Comparison of ENCODE assay signal across 20 cellular contexts in the genomic region with DNA sequence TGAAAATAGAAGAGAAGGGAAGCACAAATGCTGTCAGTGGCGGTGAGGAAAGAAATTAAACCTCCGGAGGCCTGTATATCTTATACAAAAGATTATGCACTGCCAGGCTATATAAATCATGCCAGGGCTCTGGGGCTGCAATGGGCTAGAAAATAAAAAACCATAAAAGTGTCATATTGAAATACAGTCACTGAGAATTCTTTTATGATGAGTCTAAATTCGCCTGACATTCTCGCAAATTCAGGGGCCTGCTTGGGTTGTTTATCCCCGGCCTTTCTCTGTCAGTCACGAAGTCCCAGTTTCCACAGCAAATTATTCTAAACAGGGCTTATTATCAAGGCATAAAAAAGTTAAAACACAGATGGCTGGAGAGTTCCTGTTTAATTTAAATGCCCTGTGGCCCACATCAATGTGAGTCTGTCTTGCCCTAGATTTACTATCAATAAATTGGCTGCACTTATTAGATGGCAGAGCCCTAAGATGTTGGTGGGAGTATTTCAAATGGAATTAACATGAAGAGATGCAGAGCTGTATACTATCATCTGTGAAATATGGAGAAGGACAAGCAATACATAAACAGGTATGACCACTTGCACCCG.
"Had no signal": no experiment of that assay in that cellular context is flagged by ENCODE, and none has a peak within 500 bp of the region (broad histone marks: within the 10 kb centered on the region; RNA-seq: fewer than 3 reads in every experiment).

No MANE protein-coding gene starts in this region.

- H3K4me3 ChIP-seq: breast epithelium, gastrocnemius medialis, heart left ventricle, lower lobe of right lung, pancreas, thyroid gland, vagina had no signal

- H3K27me3 ChIP-seq: breast epithelium, gastrocnemius medialis, pancreas, thyroid gland, vagina had no signal

- H3K4me1 ChIP-seq: breast epithelium, gastrocnemius medialis, heart left ventricle, lower lobe of right lung, pancreas, thyroid gland had no signal

- H3K27ac ChIP-seq: breast epithelium, epithelial cell of prostate, gastrocnemius medialis, heart left ventricle, lower lobe of right lung, pancreas, thyroid gland, vagina had no signal

- H3K36me3 ChIP-seq: breast epithelium, gastrocnemius medialis, heart left ventricle, lower lobe of right lung, pancreas, thyroid gland, vagina had no signal

- H3K9me3 ChIP-seq: breast epithelium, gastrocnemius medialis, lower lobe of right lung, pancreas, thyroid gland, vagina had no signal

- FAIRE-seq: pancreas had no signal

- DNase-seq: activated naive CD4-positive, alpha-beta T cell treated with Interleukin-2 at 50 U/mL for 16 hours; activated T-cell treated with anti-CD3 and anti-CD28 coated beads for 4 hours; aorta; cerebellar nuclear complex; effector memory CD4-positive, alpha-beta T cell; gastrocnemius medialis; heart left ventricle; immature natural killer cell; lower lobe of right lung; midbrain; pancreas; stimulated activated CD4-positive, alpha-beta T cell treated with anti-CD3 and anti-CD28 coated beads, Interleukin-2, amount 100 ng/mL, for 48 hours; T1000; thyroid gland had no signal

- ATAC-seq: activated CD4-positive, CD25-positive, alpha-beta regulatory T cell treated with anti-CD3 and anti-CD28 coated beads, Interleukin-2, amount 50 U/mL, for 24 hours; activated T-helper 17 cell treated with anti-CD3 and anti-CD28 coated beads, Interleukin-2, amount 50 U/mL, for 72 hours; gastrocnemius medialis; heart left ventricle; lower lobe of right lung; pancreas; stimulated activated memory B cell treated with anti-CD40 and anti-IgM and Interleukin-4, amounts not matched to agents 10 μg/mL and 1 μg/mL and 100 μg/mL, for 72 hours had no signal
